Comparison of ENCODE assay signal across 16 cellular contexts in genomic region chr7:149103424-149103823, GRCh38. TPM values are rescaled to one million over a fixed set of nuclear protein-coding genes. Genes with fewer than 3 reads are reported as not detected.
DNase-seq lines count a peak whose midpoint lies in the region; ATAC-seq and TF ChIP-seq lines count a peak whose summit lies in the region.
"Had no signal": no experiment of that assay in that cellular context is flagged by ENCODE, and none has a peak within 500 bp of the region (broad histone marks: within the 10 kb centered on the region; RNA-seq: fewer than 3 reads in every experiment).

No MANE protein-coding gene starts in this region.

- peaks cover 58% of the 10 kb centered on the region for H3K4me1 ChIP-seq in BLaER1
- H3K4me1 ChIP-seq: A549 had no signal

- H3K9me3 Mint-ChIP-seq in WTC11, result no peaks in the 10 kb centered on the region
- no peaks in the 10 kb centered on the region for H3K9me3 Mint-ChIP-seq in stimulated activated naive B cell treated with anti-CD40 and anti-IgM and Interleukin-4, amounts not matched to agents 10 μg/mL and 1 μg/mL and 100 μg/mL, for 72 hours
- H3K9me3 Mint-ChIP-seq: CD8-positive, alpha-beta T cell; HFFc6 had no signal

- H3K36me3 Mint-ChIP-seq in WTC11, result peaks cover 5% of the 10 kb centered on the region
- H3K36me3 Mint-ChIP-seq in stimulated activated naive B cell treated with anti-CD40 and anti-IgM and Interleukin-4, amounts not matched to agents 10 μg/mL and 1 μg/mL and 100 μg/mL, for 72 hours, result peaks cover 4 to 20% of the 10 kb centered on the region in 2 donors
- H3K36me3 Mint-ChIP-seq: CD8-positive, alpha-beta T cell had no signal

- H3K27ac ChIP-seq in BLaER1, result peak overlapping the region; percentile 92
- H3K27ac ChIP-seq: 22Rv1, A549 had no signal

- H3K27me3 ChIP-seq in BLaER1 (no peaks in the 10 kb centered on the region), H7 (ENCODE audit: control insufficient read depth, insufficient read depth, low read length) (no peaks in the 10 kb centered on the region)

- H3K4me3 Mint-ChIP-seq in WTC11, result no peak overlapping the region
- no peak overlapping the region for H3K4me3 Mint-ChIP-seq in stimulated activated naive B cell treated with anti-CD40 and anti-IgM and Interleukin-4, amounts not matched to agents 10 μg/mL and 1 μg/mL and 100 μg/mL, for 72 hours
- H3K4me3 Mint-ChIP-seq: CD8-positive, alpha-beta T cell; HFFc6 had no signal

- H3K27me3 Mint-ChIP-seq in WTC11 (ENCODE audit: low read depth), result no peaks in the 10 kb centered on the region
- H3K27me3 Mint-ChIP-seq in stimulated activated naive B cell treated with anti-CD40 and anti-IgM and Interleukin-4, amounts not matched to agents 10 μg/mL and 1 μg/mL and 100 μg/mL, for 72 hours, result no peaks in the 10 kb centered on the region

- H3K4me2 ChIP-seq in BLaER1, result peak overlapping the region; percentile 94
- H3K4me2 ChIP-seq: A549 had no signal

- H3K9ac ChIP-seq in BLaER1, result peak overlapping the region; percentile 84; the same call in 1 of the 2 replicates

- ATAC-seq in WTC11 (peak; percentile 70), HG02798 (IDR thresholded peaks at IDR 0.05; ENCODE audit: poor library complexity, unreplicated experiment) (no peak)
- ATAC-seq in stimulated activated naive B cell treated with anti-CD40 and anti-IgM and Interleukin-4, amounts not matched to agents 10 μg/mL and 1 μg/mL and 100 μg/mL, for 72 hours (replicated peaks), result no peak
- ATAC-seq: CD8-positive, alpha-beta T cell; GM12878; HCT116 had no signal

- H3K27ac Mint-ChIP-seq in WTC11, result no peak overlapping the region
- peak overlapping the region; percentile 20 for H3K27ac Mint-ChIP-seq in stimulated activated naive B cell treated with anti-CD40 and anti-IgM and Interleukin-4, amounts not matched to agents 10 μg/mL and 1 μg/mL and 100 μg/mL, for 72 hours
- H3K27ac Mint-ChIP-seq: CD8-positive, alpha-beta T cell; HFFc6 had no signal

- H3K9me3 ChIP-seq in BLaER1, result no peaks in the 10 kb centered on the region
- H3K9me3 ChIP-seq: A549 had no signal

- H3K4me1 Mint-ChIP-seq in WTC11, result peaks cover 4% of the 10 kb centered on the region; the same call in 1 of the 2 replicates
- no peaks in the 10 kb centered on the region for H3K4me1 Mint-ChIP-seq in stimulated activated naive B cell treated with anti-CD40 and anti-IgM and Interleukin-4, amounts not matched to agents 10 μg/mL and 1 μg/mL and 100 μg/mL, for 72 hours

- no peak for TF ChIP-seq CTCF in WTC11 (IDR thresholded peaks at IDR 0.05)

- H3K36me3 ChIP-seq in BLaER1 (no peaks in the 10 kb centered on the region), H7 (replicated peaks; ENCODE audit: control insufficient read depth, insufficient read depth, low read length) (no peaks in the 10 kb centered on the region)

- no peaks in the 10 kb centered on the region for H4K20me1 ChIP-seq in BLaER1

- DNase-seq in H7 (peak; percentile 43), WTC11 (ENCODE audit: low spot score) (no peak), cerebellar cortex (ENCODE audit: low spot score) (no peak)
- no peak for DNase-seq in stimulated activated naive B cell treated with anti-CD40 and anti-IgM and Interleukin-4, amounts not matched to agents 10 μg/mL and 1 μg/mL and 100 μg/mL, for 72 hours
- DNase-seq in activated naive CD4-positive, alpha-beta T cell treated with anti-CD3 and anti-CD28 coated beads, Interleukin-2, amount 50 U/mL, for 16 hours, result no peak
- DNase-seq: AML-193; Calu3; CD8-positive, alpha-beta T cell; DMS79 treated with DMSO at 0.1 percent for 48 hours; HFFc6 had no signal

- CTCF ChIA-PET in WTC11 (lab: Charles Lee), result interaction anchor here (1.2 to 1.5 kb wide), 2 partner anchors 38 to 46 kb away, joined by 3 to 6 read pairs; no protein-coding TSS in a partner anchor

- peak overlapping the region; percentile 69 for H3K4me3 ChIP-seq in BLaER1
- H3K4me3 ChIP-seq in H7 (ENCODE audit: insufficient read depth, low read depth, low read length), result no peak overlapping the region
- H3K4me3 ChIP-seq: A549, GM12878 had no signal

- POLR2A ChIA-PET in WTC11 (lab: Charles Lee), result interaction anchor here (0.5 kb wide), 1 partner anchor 20 kb away, joined by 5 read pairs; no protein-coding TSS in a partner anchor

TF ChIP-seq in WTC11, 78 proteins besides CTCF, POLR2A, EP300 and RAD21 (continues in another document):
- TF ChIP-seq ZNF416 (CRISPR knock-in tag; IDR thresholded peaks at IDR 0.05) (no peak), E2F4 (CRISPR knock-in tag; IDR thresholded peaks at IDR 0.05; ENCODE audit: borderline replicate concordance, low read depth) (no peak), STAT6 (CRISPR knock-in tag; conservative IDR thresholded peaks at IDR 0.05; ENCODE audit: low read depth) (no peak), MXD4 (CRISPR knock-in tag; IDR thresholded peaks at IDR 0.05; ENCODE audit: borderline replicate concordance) (no peak), USF2 (CRISPR knock-in tag; IDR thresholded peaks at IDR 0.05) (no peak), ZNF121 (CRISPR knock-in tag; IDR thresholded peaks at IDR 0.05) (no peak), SMAD4 (CRISPR knock-in tag; IDR thresholded peaks at IDR 0.05) (no peak), ARID4B (CRISPR knock-in tag; IDR thresholded peaks at IDR 0.05; ENCODE audit: borderline replicate concordance) (no peak), OVOL2 (CRISPR knock-in tag; IDR thresholded peaks at IDR 0.05; ENCODE audit: borderline replicate concordance) (no peak), JAZF1 (CRISPR knock-in tag; IDR thresholded peaks at IDR 0.05) (no peak)

RNA-seq across cellular contexts. Expression of gene ZNF786, which starts 12.9 kb away (rescaled TPM):
- total RNA-seq in H7 (2014; rRNA removed; shearing (Covaris generic)), result 6.4 and 7.5 TPM in 2 replicates
- 11.4 to 13.0 TPM (median 11.8 TPM) in 3 replicates for total RNA-seq in WTC11 (2021)

RNA-seq across cellular contexts. Expression of gene ZNF425, which starts 22.7 kb away (rescaled TPM):
- total RNA-seq in H7 (2014; rRNA removed; shearing (Covaris generic)), result 3.0 and 4.6 TPM in 2 replicates
- 3.8 to 5.8 TPM (median 4.9 TPM) in 3 replicates for total RNA-seq in WTC11 (2021)

RNA-seq across cellular contexts. Expression of gene ZNF398, which starts 43.8 kb away (rescaled TPM):
- 43.0 and 55.2 TPM in 2 replicates for total RNA-seq in H7 (2014; rRNA removed; shearing (Covaris generic))
- 57.8 to 63.2 TPM (median 58.9 TPM) in 3 replicates for total RNA-seq in WTC11 (2021)
